17 cellular contexts compared by ENCODE assay signal in genomic region chr4:147933779-147934178, GRCh38.
DNase-seq lines count a peak whose midpoint lies in the region; ATAC-seq and TF ChIP-seq lines count a peak whose summit lies in the region.
"Had no signal": no experiment of that assay in that cellular context is flagged by ENCODE, and none has a peak within 500 bp of the region (broad histone marks: within the 10 kb centered on the region; RNA-seq: fewer than 3 reads in every experiment).

No MANE protein-coding gene starts in this region.

- peaks cover 10% of the 10 kb centered on the region for H3K4me1 Mint-ChIP-seq in T-helper 17 cell

- H3K4me3 ChIP-seq in psoas muscle (no peak overlapping the region), lower leg skin (ENCODE audit: low read depth, poor library complexity, severe bottlenecking) (no peak overlapping the region), MG63 (no peak overlapping the region)
- H3K4me3 ChIP-seq: A549, GM23248, HAP-1 had no signal

- no peak overlapping the region for H3K4me3 Mint-ChIP-seq in T-helper 17 cell
- H3K4me3 Mint-ChIP-seq: CD4-positive, alpha-beta T cell had no signal

- DNase-seq in Right ventricle myocardium inferior (ENCODE audit: missing footprints) (no peak), Right ventricle myocardium superior (no peak), T-helper 17 cell (no peak), psoas muscle (no peak), lower leg skin (ENCODE audit: low spot score in 2 of 2) (no peak), MG63 (no peak)
- no peak for DNase-seq in activated T-cell treated with anti-CD3 and anti-CD28 coated beads, Interleukin-2, amount 50 U/mL, for 48 hours
- DNase-seq: AML-193; Caco-2; CD4-positive, alpha-beta T cell; DMS79; GDM1; GM23248 had no signal

- peaks cover 11% of the 10 kb centered on the region for H3K36me3 Mint-ChIP-seq in T-helper 17 cell (ENCODE audit: low read depth)

- WGBS in psoas muscle, 3 donors: 77 to 90% (median 87%) methylated on average over 3 of the region's 3 CpGs
- 100% methylated on average over 3 of the region's 3 CpGs for WGBS in lower leg skin, 2 donors

- H3K27ac Mint-ChIP-seq in T-helper 17 cell: peak overlapping the region; percentile 69
- H3K27ac Mint-ChIP-seq: CD4-positive, alpha-beta T cell had no signal

- TF ChIP-seq CTCF in psoas muscle (IDR thresholded peaks at IDR 0.05) (no peak), lower leg skin (IDR thresholded peaks at IDR 0.05) (no peak)

- no peak for TF ChIP-seq POLR2A in lower leg skin (IDR thresholded peaks at IDR 0.05)

- no peak overlapping the region for H3K27ac ChIP-seq in psoas muscle
- H3K27ac ChIP-seq: 22Rv1, A549, C4-2B, GM23248 had no signal

- H3K27me3 ChIP-seq in psoas muscle (ENCODE audit: insufficient read depth in 3 of 3, low read length in 2 of 3): no peaks in the 10 kb centered on the region
- no peaks in the 10 kb centered on the region for H3K27me3 ChIP-seq in MG63

- no peaks in the 10 kb centered on the region for H3K9me3 ChIP-seq in T-helper 17 cell (ENCODE audit: control insufficient read depth, low read length, poor library complexity, severe bottlenecking)
- H3K9me3 ChIP-seq in psoas muscle: no peaks in the 10 kb centered on the region
- H3K9me3 ChIP-seq in MG63: no peaks in the 10 kb centered on the region
- H3K9me3 ChIP-seq: A549, Caco-2, HAP-1 had no signal

- H3K36me3 ChIP-seq in psoas muscle (ENCODE audit: insufficient read depth in 1 of 2, low read depth in 1 of 2) (peaks cover 0 to 24% of the 10 kb centered on the region in 2 donors), MG63 (no peaks in the 10 kb centered on the region; the same call in 1 of the 2 replicates)
- H3K36me3 ChIP-seq: HAP-1 had no signal

- intact Hi-C loops in Right ventricle myocardium inferior (cut with DNase I) (no loop called here), Right ventricle myocardium superior (cut with DNase I) (no loop called here), psoas muscle (cut with DNase I) (no loop called here), lower leg skin (cut with DNase I; ENCODE audit: low total_unique reads) (no loop called here)

- peaks cover 4% of the 10 kb centered on the region for H3K4me1 ChIP-seq in psoas muscle
- H3K4me1 ChIP-seq: Caco-2 had no signal

- H3K27me3 Mint-ChIP-seq in T-helper 17 cell: no peaks in the 10 kb centered on the region
- H3K27me3 Mint-ChIP-seq: CD4-positive, alpha-beta T cell had no signal

- peak; percentile 21 for ATAC-seq in Right ventricle myocardium inferior
- ATAC-seq in Right ventricle myocardium superior (ENCODE audit: poor library complexity): no peak
- ATAC-seq in T-helper 17 cell: no peak
- ATAC-seq in psoas muscle: peak in 3 of 4 donors; percentile 6 to 36 (median 23)

Comparison
In these comparisons a context has a peak if more than half of its experiments do, and no peak if none do; other contexts are left out.
1. ATAC-seq: peak in Right ventricle myocardium inferior (single experiment) and psoas muscle (3 of 4); none in Right ventricle myocardium superior (single experiment) and T-helper 17 cell (single experiment).